ENCODE assay signal across 15 cellular contexts in the genomic region with DNA sequence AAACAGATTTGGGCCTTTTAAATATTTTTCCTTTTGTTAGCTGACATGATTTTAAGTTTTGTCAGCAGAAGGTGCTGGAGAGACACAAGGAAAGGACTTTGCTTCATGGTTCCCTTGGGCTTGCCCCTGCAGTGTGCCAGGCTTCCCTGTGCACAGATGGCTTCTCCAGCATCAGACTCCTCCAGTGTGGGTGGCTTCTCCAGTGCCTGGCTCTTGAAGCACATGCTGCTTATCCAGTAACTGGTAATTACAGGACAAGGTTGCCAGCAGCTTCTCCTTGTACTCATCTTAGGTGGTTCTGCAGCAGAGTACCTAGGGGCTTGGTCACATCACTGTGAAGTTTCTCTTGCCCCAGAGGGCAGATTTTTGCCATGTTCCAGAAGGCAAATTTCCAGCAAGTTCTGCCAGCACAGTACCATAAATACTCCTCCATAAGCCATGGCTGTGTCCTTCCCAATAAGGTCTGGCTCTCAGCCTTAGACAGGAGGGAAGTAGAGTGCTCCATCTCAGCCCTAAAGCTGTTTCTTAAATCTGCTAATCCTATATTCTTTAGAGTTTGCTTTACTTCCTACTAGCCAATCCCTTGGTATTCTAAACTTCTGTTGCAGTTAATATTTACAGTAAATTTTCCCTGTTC.
A peak's percentile ranks its signal among the peaks of the same experiment; 100 is the strongest.
DNase-seq lines count a peak whose midpoint lies in the region; ATAC-seq, FAIRE-seq and TF ChIP-seq lines count a peak whose summit lies in the region.
"Had no signal": no experiment of that assay in that cellular context is flagged by ENCODE, and none has a peak within 500 bp of the region (broad histone marks: within the 10 kb centered on the region; RNA-seq: fewer than 3 reads in every experiment).

No MANE protein-coding gene starts in this region.

- 0 out of 3 replicates have a peak, but pooled peaks cover 3% of the 10 kb centered on the region for H3K79me2 ChIP-seq in K562 (ENCODE audit: control insufficient read depth, insufficient read depth, low read length)

- no peak for DNase-seq in Right ventricle myocardium superior
- DNase-seq in cardiac septum (ENCODE audit: low spot score) = no peak
- no peak for DNase-seq in K562 (ENCODE audit: extremely low read depth in 1 of 4, low spot score in 3 of 4)
- peak; percentile 41 to 51 for DNase-seq in thyroid gland
- DNase-seq: activated CD4-positive, alpha-beta T cell treated with anti-CD3 and anti-CD28 coated beads, Interleukin-2, amount 50 U/mL, for 4 hours; activated naive CD4-positive, alpha-beta T cell treated with anti-CD3 and anti-CD28 coated beads, Interleukin-2, amount 50 U/mL, for 16 hours; gastrocnemius medialis; NCI-H1436 treated with DMSO at 0.1 percent for 48 hours had no signal

- no peak overlapping the region for H2AFZ ChIP-seq in K562 (ENCODE audit: low read depth, low read length)

- no peak overlapping the region for H3K27ac Mint-ChIP-seq in activated T-helper 17 cell treated with anti-CD3 and anti-CD28 coated beads, Interleukin-2, amount 50 U/mL, for 72 hours
- H3K27ac Mint-ChIP-seq: IgD-negative memory B cell; T-helper 1 cell treated with Interleukin-12 subunit alpha and Interleukin-12 subunit beta and Interleukin-4 antibody, amounts not matched to agents 30 μg/mL and 1 μg/mL, for 36 hours had no signal

- CTCF ChIA-PET in K562 (lab: Yijun Ruan, JAX; ENCODE audit: low intra/inter-chr PET ratio) = no interaction called here

- no peak for TF ChIP-seq POLR2A in K562 (conservative IDR thresholded peaks at IDR 0.05)
- TF ChIP-seq POLR2A in thyroid gland (IDR thresholded peaks at IDR 0.05) = no peak

- no peak for TF ChIP-seq CTCF in K562 (IDR thresholded peaks at IDR 0.05 in 2 of 3, conservative IDR thresholded peaks at IDR 0.05 in 1 of 3; ENCODE audit: insufficient read depth in 2 of 3, low read depth in 1 of 3, low read length in 3 of 3)
- no peak for TF ChIP-seq CTCF in thyroid gland (IDR thresholded peaks at IDR 0.05)

- intact Hi-C loops in Right ventricle myocardium superior (cut with DNase I) = no loop called here
- intact Hi-C loops in cardiac septum (cut with DNase I) = no loop called here
- intact Hi-C loops in K562 (cut with micrococcal nuclease) = no loop called here
- intact Hi-C loops in thyroid gland (cut with DNase I) = no loop called here

- ATAC-seq in Right ventricle myocardium superior (ENCODE audit: poor library complexity) = peak; percentile 73
- ATAC-seq in K562 = peak; percentile 29; the same call in 1 of the 3 replicates
- ATAC-seq in HG02678 (IDR thresholded peaks at IDR 0.05; ENCODE audit: unreplicated experiment) = no peak
- ATAC-seq in HG02763 (IDR thresholded peaks at IDR 0.05; ENCODE audit: unreplicated experiment) = no peak
- no peak for ATAC-seq in activated T-helper 17 cell treated with anti-CD3 and anti-CD28 coated beads, Interleukin-2, amount 50 U/mL, for 72 hours (replicated peaks)

- no peak overlapping the region for H3K4me3 Mint-ChIP-seq in activated T-helper 17 cell treated with anti-CD3 and anti-CD28 coated beads, Interleukin-2, amount 50 U/mL, for 72 hours
- H3K4me3 Mint-ChIP-seq: IgD-negative memory B cell; T-helper 1 cell treated with Interleukin-12 subunit alpha and Interleukin-12 subunit beta and Interleukin-4 antibody, amounts not matched to agents 30 μg/mL and 1 μg/mL, for 36 hours had no signal

- H4K20me1 ChIP-seq in K562 (replicated peaks; ENCODE audit: control insufficient read depth, insufficient read depth, low read length) = no peaks in the 10 kb centered on the region; the same call in 1 of the 2 replicates

- H3K9ac ChIP-seq in K562 (ENCODE audit: insufficient read depth in 1 of 2, low read depth in 2 of 2, low read length in 2 of 2) = no peak overlapping the region

- H3K9me3 Mint-ChIP-seq in activated T-helper 17 cell treated with anti-CD3 and anti-CD28 coated beads, Interleukin-2, amount 50 U/mL, for 72 hours = no peaks in the 10 kb centered on the region
- H3K9me3 Mint-ChIP-seq: IgD-negative memory B cell; T-helper 1 cell treated with Interleukin-12 subunit alpha and Interleukin-12 subunit beta and Interleukin-4 antibody, amounts not matched to agents 30 μg/mL and 1 μg/mL, for 36 hours had no signal

- POLR2A ChIA-PET in K562 (lab: Yijun Ruan, JAX) = interaction anchor here (2.0 kb wide), 1 partner anchor 9 kb away, joined by 4 read pairs; no protein-coding TSS in a partner anchor

- H3K36me3 ChIP-seq in K562 (ENCODE audit: control insufficient read depth, insufficient read depth, low read length) (peaks cover 61% of the 10 kb centered on the region), thyroid gland (peaks cover 5 to 14% of the 10 kb centered on the region in 2 donors)

- H3K4me1 Mint-ChIP-seq in activated T-helper 17 cell treated with anti-CD3 and anti-CD28 coated beads, Interleukin-2, amount 50 U/mL, for 72 hours = peaks cover 12% of the 10 kb centered on the region

- H3K27me3 Mint-ChIP-seq in activated T-helper 17 cell treated with anti-CD3 and anti-CD28 coated beads, Interleukin-2, amount 50 U/mL, for 72 hours = no peaks in the 10 kb centered on the region
- H3K27me3 Mint-ChIP-seq: IgD-negative memory B cell had no signal

- no TSS peak for BruUV-seq in K562 (replicated peaks; lab: Mats Ljungman, UMichigan)

- FAIRE-seq in K562 (lab: Jason Lieb, UNC) = no peak

- H3K4me1 ChIP-seq in K562 (replicated peaks in 1 of 2; ENCODE audit: control insufficient read depth in 2 of 2, insufficient read depth in 2 of 2, low read length in 2 of 2) (no peaks in the 10 kb centered on the region), thyroid gland (peaks cover 0 to 4% of the 10 kb centered on the region in 2 donors)

- peaks cover 85% of the 10 kb centered on the region for H3K36me3 Mint-ChIP-seq in activated T-helper 17 cell treated with anti-CD3 and anti-CD28 coated beads, Interleukin-2, amount 50 U/mL, for 72 hours (ENCODE audit: low read depth)

- no peak for TF ChIP-seq EP300 in K562 (IDR thresholded peaks at IDR 0.05; ENCODE audit: low read length)

- H3K9me3 ChIP-seq in K562 (replicated peaks; ENCODE audit: control insufficient read depth, insufficient read depth, low read depth, low read length) (no peaks in the 10 kb centered on the region), thyroid gland (no peaks in the 10 kb centered on the region)
- H3K9me3 ChIP-seq: gastrocnemius medialis had no signal

- H3K9me1 ChIP-seq in K562 (ENCODE audit: control insufficient read depth, insufficient read depth, low read length) = no peaks in the 10 kb centered on the region

- in situ Hi-C loops in K562 (cut with MboI) = no loop called here

- no peak overlapping the region for H3K27ac ChIP-seq in K562 (ENCODE audit: extremely low read depth, low read depth, low read length)
- H3K27ac ChIP-seq in layer of hippocampus (ENCODE audit: low read depth, low read length) = peak overlapping the region; percentile 25
- H3K27ac ChIP-seq in thyroid gland = peak overlapping the region in 1 of 3 donors; percentile 11

- no peak overlapping the region for H3K4me2 ChIP-seq in K562 (ENCODE audit: insufficient read depth, low read length)

- TF ChIP-seq RAD21 in K562 (CRISPR knock-in tag; conservative IDR thresholded peaks at IDR 0.05 in 1 of 2, IDR thresholded peaks at IDR 0.05 in 1 of 2) = no peak

- H3K4me3 ChIP-seq in K562 = no peak overlapping the region
- H3K4me3 ChIP-seq in thyroid gland (replicated peaks in 1 of 3) = no peak overlapping the region
- H3K4me3 ChIP-seq: gastrocnemius medialis, lung had no signal

- H3K27me3 ChIP-seq in K562 (ENCODE audit: control insufficient read depth in 2 of 2, insufficient read depth in 2 of 2, low read length in 2 of 2) (no peaks in the 10 kb centered on the region), layer of hippocampus (ENCODE audit: control insufficient read depth, insufficient read depth, low read length) (no peaks in the 10 kb centered on the region), thyroid gland (no peaks in the 10 kb centered on the region)
- H3K27me3 ChIP-seq: gastrocnemius medialis had no signal

TF ChIP-seq in K562, 482 proteins besides CTCF, POLR2A, EP300 and RAD21 (continues in another document):
- TF ChIP-seq POLR2G (IDR thresholded peaks at IDR 0.05; ENCODE audit: low read depth, low read length) = no peak
- TF ChIP-seq ZNF184 (CRISPR knock-in tag; IDR thresholded peaks at IDR 0.05) = no peak
- TF ChIP-seq IFI16 (CRISPR knock-in tag; IDR thresholded peaks at IDR 0.05) = no peak
- no peak for TF ChIP-seq XRCC5 (IDR thresholded peaks at IDR 0.05; ENCODE audit: low read depth, low read length)
- TF ChIP-seq MCM7 (IDR thresholded peaks at IDR 0.05) = no peak
- TF ChIP-seq RAD51 (IDR thresholded peaks at IDR 0.05; ENCODE audit: borderline replicate concordance, low read depth) = no peak
- no peak for TF ChIP-seq CTBP1 (IDR thresholded peaks at IDR 0.05; ENCODE audit: borderline replicate concordance)
- no peak for TF ChIP-seq NFE2 (IDR thresholded peaks at IDR 0.05; ENCODE audit: low read depth)
- no peak for TF ChIP-seq XRCC4 (IDR thresholded peaks at IDR 0.05; ENCODE audit: extremely low read depth, insufficient read depth, insufficient read length)
- TF ChIP-seq ADNP (tag; IDR thresholded peaks at IDR 0.05) = no peak
- TF ChIP-seq MEF2D (tag; conservative IDR thresholded peaks at IDR 0.05; ENCODE audit: low read depth) = no peak
- TF ChIP-seq ZNF354B (CRISPR knock-in tag; IDR thresholded peaks at IDR 0.05) = no peak
- no peak for TF ChIP-seq ZNF57 (CRISPR knock-in tag; IDR thresholded peaks at IDR 0.05)
- TF ChIP-seq, protein P1, sequence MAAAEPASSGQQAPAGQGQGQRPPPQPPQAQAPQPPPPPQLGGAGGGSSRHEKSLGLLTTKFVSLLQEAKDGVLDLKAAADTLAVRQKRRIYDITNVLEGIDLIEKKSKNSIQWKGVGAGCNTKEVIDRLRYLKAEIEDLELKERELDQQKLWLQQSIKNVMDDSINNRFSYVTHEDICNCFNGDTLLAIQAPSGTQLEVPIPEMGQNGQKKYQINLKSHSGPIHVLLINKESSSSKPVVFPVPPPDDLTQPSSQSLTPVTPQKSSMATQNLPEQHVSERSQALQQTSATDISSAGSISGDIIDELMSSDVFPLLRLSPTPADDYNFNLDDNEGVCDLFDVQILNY (CRISPR knock-in tag; IDR thresholded peaks at IDR 0.05) = no peak

Comparison
In these comparisons a context has a peak if more than half of its experiments do, and no peak if none do; other contexts are left out.
1. ATAC-seq: peak in Right ventricle myocardium superior (single experiment) and K562 (single experiment); none in HG02678 (single experiment), HG02763 (single experiment) and activated T-helper 17 cell treated with anti-CD3 and anti-CD28 coated beads, Interleukin-2, amount 50 U/mL, for 72 hours (single experiment).
2. DNase-seq: peak in thyroid gland (2 of 2); none in Right ventricle myocardium superior (single experiment), cardiac septum (single experiment) and K562 (0 of 4).